ENCODE assay signal across 8 cellular contexts in genomic region chr6:26021350-26022165, GRCh38. TPM values are rescaled to one million over a fixed set of nuclear protein-coding genes. Genes with fewer than 3 reads are reported as not detected.
DNase-seq lines count a peak whose midpoint lies in the region; ATAC-seq, FAIRE-seq and TF ChIP-seq lines count a peak whose summit lies in the region.

No MANE protein-coding gene starts in this region.

- H3K9ac ChIP-seq in keratinocyte (ENCODE audit: control insufficient read depth, extremely low read depth, insufficient read depth, low read length) = peak overlapping the region; percentile 87

- no peaks in the 10 kb centered on the region for H3K9me1 ChIP-seq in keratinocyte (ENCODE audit: control insufficient read depth, extremely low read depth, insufficient read depth, low read length)

- H3K27me3 ChIP-seq in keratinocyte (ENCODE audit: control insufficient read depth, extremely low read depth, insufficient read depth, low read length) = no peaks in the 10 kb centered on the region

- no peaks in the 10 kb centered on the region for H4K20me1 ChIP-seq in keratinocyte (ENCODE audit: control insufficient read depth, extremely low read depth, insufficient read depth, low read length)

- DNase-seq in AG08396 (ENCODE audit: low spot score) (peak; percentile 86), NCI-H446 (lab: John Stamatoyannopoulos, UW) (peak; percentile 86 to 90), keratinocyte (ENCODE audit: low read depth, low spot score) (no peak)
- peak; percentile 76 for DNase-seq in activated CD4-positive, CD25-positive, alpha-beta regulatory T cell treated with anti-CD3 and anti-CD28 coated beads, Interleukin-2, amount 50 U/mL, for 16 hours (ENCODE audit: low read depth, low spot score)
- peak; percentile 91 for DNase-seq in central memory CD4-positive, alpha-beta T cell
- DNase-seq in stimulated activated CD4-positive, alpha-beta T cell treated with anti-CD3 and anti-CD28 coated beads, Interleukin-15, amount 100 ng/mL, for 1 hour (ENCODE audit: low read depth in 1 of 2, low spot score in 1 of 2) = peak; percentile 58 to 72

- H3K9me3 ChIP-seq in keratinocyte (ENCODE audit: control insufficient read depth, low read depth, low read length) = no peaks in the 10 kb centered on the region

- peak overlapping the region; percentile 84 for H3K4me2 ChIP-seq in keratinocyte (ENCODE audit: control insufficient read depth, extremely low read depth, insufficient read depth, low read depth, low read length)

- H3K36me3 ChIP-seq in keratinocyte (ENCODE audit: control insufficient read depth in 2 of 2, extremely low read depth in 1 of 2, insufficient read depth in 2 of 2, low read length in 2 of 2) = no peaks in the 10 kb centered on the region

- H3K27ac ChIP-seq in keratinocyte (ENCODE audit: control insufficient read depth, insufficient read depth, low read length) = peak overlapping the region; percentile 96

- TF ChIP-seq CTCF in keratinocyte (optimal IDR thresholded peaks at IDR 0.05 in 1 of 3, IDR thresholded peaks at IDR 0.05 in 1 of 3, conservative IDR thresholded peaks at IDR 0.05 in 1 of 3; ENCODE audit: extremely low read depth in 1 of 3, insufficient read depth in 2 of 3, low read length in 3 of 3) = no peak

- no peak for FAIRE-seq in keratinocyte (lab: Jason Lieb, UNC)

- peak overlapping the region; percentile 86 for H2AFZ ChIP-seq in keratinocyte (ENCODE audit: control insufficient read depth, low read length)

- no peaks in the 10 kb centered on the region for H3K79me2 ChIP-seq in keratinocyte (ENCODE audit: control insufficient read depth, insufficient read depth, low read length)

- dilution Hi-C loops in keratinocyte (cut with MboI; ENCODE audit: extremely low pct_ligation_motif_present, low sequenced_read_pairs) = no loop called here

- ATAC-seq in GM19043 (IDR thresholded peaks at IDR 0.05; ENCODE audit: low read depth, unreplicated experiment) (peak; percentile 40), HG03342 (IDR thresholded peaks at IDR 0.05; ENCODE audit: unreplicated experiment) (peak; percentile 41)

- peaks cover 36% of the 10 kb centered on the region for H3K4me1 ChIP-seq in keratinocyte (ENCODE audit: control insufficient read depth, extremely low read depth, insufficient read depth, low read length)

- peak overlapping the region; percentile 40 to 80 (median 67) for H3K4me3 ChIP-seq in keratinocyte (ENCODE audit: control insufficient read depth in 2 of 3, extremely low read depth in 1 of 3, insufficient read depth in 2 of 3, low read depth in 1 of 3, low read length in 3 of 3)

RNA-seq across cellular contexts. Expression of gene TRIM38, which starts 59.0 kb away (rescaled TPM):
- 5.2 to 7.8 TPM (median 6.7 TPM) in 3 replicates for polyA plus RNA-seq in keratinocyte
- polyA plus RNA-seq in keratinocyte (2011; ENCODE audit: low read depth) = 5.2 TPM
- 3.4 and 5.3 TPM in 2 replicates for polyA plus RNA-seq in keratinocyte (2011; cell fraction: cytosol; rRNA removed)
- polyA plus RNA-seq in keratinocyte (2011; cell fraction: nucleus; rRNA removed) = 11.9 and 12.5 TPM in 2 replicates
- 4.8 and 5.0 TPM in 2 replicates for polyA plus RNA-seq in keratinocyte (2012; ENCODE audit: low replicate concordance)
- 3.8 to 9.1 TPM (median 6.3 TPM) in 3 replicates for polyA minus RNA-seq in keratinocyte
- 4.0 TPM for polyA minus RNA-seq in keratinocyte (2011; cell fraction: cytosol; rRNA and poly(A)+ RNA removed)
- polyA minus RNA-seq in keratinocyte (2011; cell fraction: nucleus; rRNA and poly(A)+ RNA removed) = 4.7 and 8.9 TPM in 2 replicates
